Comparison of ENCODE assay signal across 1 cellular context in genomic region chr9:72213906-72214305, GRCh38.
A peak's percentile ranks its signal among the peaks of the same experiment; 100 is the strongest.
TF ChIP-seq lines count a peak whose summit lies in the region.

No MANE protein-coding gene starts in this region.

TF ChIP-seq in HepG2, 621 proteins besides CTCF, POLR2A, EP300 and RAD21 (continued from another document):
- TF ChIP-seq EED (CRISPR knock-in tag; IDR thresholded peaks at IDR 0.05), result no peak
- no peak for TF ChIP-seq ZNF574 (CRISPR knock-in tag; IDR thresholded peaks at IDR 0.05)
- TF ChIP-seq RELA (CRISPR knock-in tag; IDR thresholded peaks at IDR 0.05), result no peak
- no peak for TF ChIP-seq ZNF260 (CRISPR knock-in tag; IDR thresholded peaks at IDR 0.05; ENCODE audit: borderline replicate concordance, low read depth)
- TF ChIP-seq SOX13 (IDR thresholded peaks at IDR 0.05), result no peak
- TF ChIP-seq SOX13 (CRISPR knock-in tag; conservative IDR thresholded peaks at IDR 0.05 in 1 of 2, IDR thresholded peaks at IDR 0.05 in 1 of 2), result peak in 1 of 2 experiments; percentile 9; a peak in 1 of 4 replicates
- 0 out of 2 replicates have a peak, but pooled peaks have one; percentile 17 for TF ChIP-seq SAP130 (CRISPR knock-in tag; IDR thresholded peaks at IDR 0.05; ENCODE audit: low read depth)
- TF ChIP-seq, protein P1, sequence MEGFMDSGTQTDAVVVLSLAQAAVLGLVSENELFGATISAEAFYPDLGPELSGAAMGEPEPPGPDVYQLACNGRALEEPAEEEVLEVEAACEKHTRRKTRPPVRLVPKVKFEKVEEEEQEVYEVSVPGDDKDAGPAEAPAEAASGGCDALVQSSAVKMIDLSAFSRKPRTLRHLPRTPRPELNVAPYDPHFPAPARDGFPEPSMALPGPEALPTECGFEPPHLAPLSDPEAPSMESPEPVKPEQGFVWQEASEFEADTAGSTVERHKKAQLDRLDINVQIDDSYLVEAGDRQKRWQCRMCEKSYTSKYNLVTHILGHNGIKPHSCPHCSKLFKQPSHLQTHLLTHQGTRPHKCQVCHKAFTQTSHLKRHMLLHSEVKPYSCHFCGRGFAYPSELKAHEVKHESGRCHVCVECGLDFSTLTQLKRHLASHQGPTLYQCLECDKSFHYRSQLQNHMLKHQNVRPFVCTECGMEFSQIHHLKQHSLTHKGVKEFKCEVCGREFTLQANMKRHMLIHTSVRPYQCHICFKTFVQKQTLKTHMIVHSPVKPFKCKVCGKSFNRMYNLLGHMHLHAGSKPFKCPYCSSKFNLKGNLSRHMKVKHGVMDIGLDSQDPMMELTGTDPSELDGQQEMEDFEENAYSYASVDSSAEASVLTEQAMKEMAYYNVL (CRISPR knock-in tag; IDR thresholded peaks at IDR 0.05; ENCODE audit: borderline replicate concordance), result no peak
- no peak for TF ChIP-seq DMTF1 (CRISPR knock-in tag; IDR thresholded peaks at IDR 0.05)
- TF ChIP-seq, protein P2, sequence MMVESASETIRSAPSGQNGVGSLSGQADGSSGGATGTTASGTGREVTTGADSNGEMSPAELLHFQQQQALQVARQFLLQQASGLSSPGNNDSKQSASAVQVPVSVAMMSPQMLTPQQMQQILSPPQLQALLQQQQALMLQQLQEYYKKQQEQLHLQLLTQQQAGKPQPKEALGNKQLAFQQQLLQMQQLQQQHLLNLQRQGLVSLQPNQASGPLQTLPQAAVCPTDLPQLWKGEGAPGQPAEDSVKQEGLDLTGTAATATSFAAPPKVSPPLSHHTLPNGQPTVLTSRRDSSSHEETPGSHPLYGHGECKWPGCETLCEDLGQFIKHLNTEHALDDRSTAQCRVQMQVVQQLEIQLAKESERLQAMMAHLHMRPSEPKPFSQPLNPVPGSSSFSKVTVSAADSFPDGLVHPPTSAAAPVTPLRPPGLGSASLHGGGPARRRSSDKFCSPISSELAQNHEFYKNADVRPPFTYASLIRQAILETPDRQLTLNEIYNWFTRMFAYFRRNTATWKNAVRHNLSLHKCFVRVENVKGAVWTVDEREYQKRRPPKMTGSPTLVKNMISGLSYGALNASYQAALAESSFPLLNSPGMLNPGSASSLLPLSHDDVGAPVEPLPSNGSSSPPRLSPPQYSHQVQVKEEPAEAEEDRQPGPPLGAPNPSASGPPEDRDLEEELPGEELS (CRISPR knock-in tag; IDR thresholded peaks at IDR 0.05), result 0 out of 2 replicates have a peak, but pooled peaks have one; percentile 18
- no peak for TF ChIP-seq ZNF343 (CRISPR knock-in tag; IDR thresholded peaks at IDR 0.05)
- TF ChIP-seq TRIM22 (IDR thresholded peaks at IDR 0.05), result no peak
- TF ChIP-seq ZNF879 (CRISPR knock-in tag; IDR thresholded peaks at IDR 0.05), result no peak
- TF ChIP-seq, protein P3, sequence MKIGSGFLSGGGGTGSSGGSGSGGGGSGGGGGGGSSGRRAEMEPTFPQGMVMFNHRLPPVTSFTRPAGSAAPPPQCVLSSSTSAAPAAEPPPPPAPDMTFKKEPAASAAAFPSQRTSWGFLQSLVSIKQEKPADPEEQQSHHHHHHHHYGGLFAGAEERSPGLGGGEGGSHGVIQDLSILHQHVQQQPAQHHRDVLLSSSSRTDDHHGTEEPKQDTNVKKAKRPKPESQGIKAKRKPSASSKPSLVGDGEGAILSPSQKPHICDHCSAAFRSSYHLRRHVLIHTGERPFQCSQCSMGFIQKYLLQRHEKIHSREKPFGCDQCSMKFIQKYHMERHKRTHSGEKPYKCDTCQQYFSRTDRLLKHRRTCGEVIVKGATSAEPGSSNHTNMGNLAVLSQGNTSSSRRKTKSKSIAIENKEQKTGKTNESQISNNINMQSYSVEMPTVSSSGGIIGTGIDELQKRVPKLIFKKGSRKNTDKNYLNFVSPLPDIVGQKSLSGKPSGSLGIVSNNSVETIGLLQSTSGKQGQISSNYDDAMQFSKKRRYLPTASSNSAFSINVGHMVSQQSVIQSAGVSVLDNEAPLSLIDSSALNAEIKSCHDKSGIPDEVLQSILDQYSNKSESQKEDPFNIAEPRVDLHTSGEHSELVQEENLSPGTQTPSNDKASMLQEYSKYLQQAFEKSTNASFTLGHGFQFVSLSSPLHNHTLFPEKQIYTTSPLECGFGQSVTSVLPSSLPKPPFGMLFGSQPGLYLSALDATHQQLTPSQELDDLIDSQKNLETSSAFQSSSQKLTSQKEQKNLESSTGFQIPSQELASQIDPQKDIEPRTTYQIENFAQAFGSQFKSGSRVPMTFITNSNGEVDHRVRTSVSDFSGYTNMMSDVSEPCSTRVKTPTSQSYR (CRISPR knock-in tag; IDR thresholded peaks at IDR 0.05; ENCODE audit: borderline replicate concordance), result no peak
- no peak for TF ChIP-seq PCBP2 (optimal IDR thresholded peaks at IDR 0.05; ENCODE audit: low read depth, low read length, poor library complexity, severe bottlenecking)
- TF ChIP-seq MIER2 (CRISPR knock-in tag; IDR thresholded peaks at IDR 0.05), result no peak
- no peak for TF ChIP-seq WIZ (CRISPR knock-in tag; IDR thresholded peaks at IDR 0.05)
- no peak for TF ChIP-seq NR2F1 (CRISPR knock-in tag; IDR thresholded peaks at IDR 0.05)
- no peak for TF ChIP-seq ZNF746 (CRISPR knock-in tag; IDR thresholded peaks at IDR 0.05)
- no peak for TF ChIP-seq ZBTB37 (CRISPR knock-in tag; IDR thresholded peaks at IDR 0.05)
- TF ChIP-seq, protein P4, sequence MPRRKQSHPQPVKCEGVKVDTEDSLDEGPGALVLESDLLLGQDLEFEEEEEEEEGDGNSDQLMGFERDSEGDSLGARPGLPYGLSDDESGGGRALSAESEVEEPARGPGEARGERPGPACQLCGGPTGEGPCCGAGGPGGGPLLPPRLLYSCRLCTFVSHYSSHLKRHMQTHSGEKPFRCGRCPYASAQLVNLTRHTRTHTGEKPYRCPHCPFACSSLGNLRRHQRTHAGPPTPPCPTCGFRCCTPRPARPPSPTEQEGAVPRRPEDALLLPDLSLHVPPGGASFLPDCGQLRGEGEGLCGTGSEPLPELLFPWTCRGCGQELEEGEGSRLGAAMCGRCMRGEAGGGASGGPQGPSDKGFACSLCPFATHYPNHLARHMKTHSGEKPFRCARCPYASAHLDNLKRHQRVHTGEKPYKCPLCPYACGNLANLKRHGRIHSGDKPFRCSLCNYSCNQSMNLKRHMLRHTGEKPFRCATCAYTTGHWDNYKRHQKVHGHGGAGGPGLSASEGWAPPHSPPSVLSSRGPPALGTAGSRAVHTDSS (CRISPR knock-in tag; conservative IDR thresholded peaks at IDR 0.05), result no peak
- no peak for TF ChIP-seq ZNF629 (CRISPR knock-in tag; conservative IDR thresholded peaks at IDR 0.05)
- TF ChIP-seq, protein P5, sequence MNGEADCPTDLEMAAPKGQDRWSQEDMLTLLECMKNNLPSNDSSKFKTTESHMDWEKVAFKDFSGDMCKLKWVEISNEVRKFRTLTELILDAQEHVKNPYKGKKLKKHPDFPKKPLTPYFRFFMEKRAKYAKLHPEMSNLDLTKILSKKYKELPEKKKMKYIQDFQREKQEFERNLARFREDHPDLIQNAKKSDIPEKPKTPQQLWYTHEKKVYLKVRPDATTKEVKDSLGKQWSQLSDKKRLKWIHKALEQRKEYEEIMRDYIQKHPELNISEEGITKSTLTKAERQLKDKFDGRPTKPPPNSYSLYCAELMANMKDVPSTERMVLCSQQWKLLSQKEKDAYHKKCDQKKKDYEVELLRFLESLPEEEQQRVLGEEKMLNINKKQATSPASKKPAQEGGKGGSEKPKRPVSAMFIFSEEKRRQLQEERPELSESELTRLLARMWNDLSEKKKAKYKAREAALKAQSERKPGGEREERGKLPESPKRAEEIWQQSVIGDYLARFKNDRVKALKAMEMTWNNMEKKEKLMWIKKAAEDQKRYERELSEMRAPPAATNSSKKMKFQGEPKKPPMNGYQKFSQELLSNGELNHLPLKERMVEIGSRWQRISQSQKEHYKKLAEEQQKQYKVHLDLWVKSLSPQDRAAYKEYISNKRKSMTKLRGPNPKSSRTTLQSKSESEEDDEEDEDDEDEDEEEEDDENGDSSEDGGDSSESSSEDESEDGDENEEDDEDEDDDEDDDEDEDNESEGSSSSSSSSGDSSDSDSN (CRISPR knock-in tag; IDR thresholded peaks at IDR 0.05), result no peak
- no peak for TF ChIP-seq NFIC (IDR thresholded peaks at IDR 0.05; ENCODE audit: low read length)
- no peak for TF ChIP-seq BRD4 (CRISPR knock-in tag; IDR thresholded peaks at IDR 0.05)
- TF ChIP-seq MTA3 (CRISPR knock-in tag; IDR thresholded peaks at IDR 0.05), result no peak
- no peak for TF ChIP-seq CEBPB (IDR thresholded peaks at IDR 0.05; ENCODE audit: borderline replicate concordance, low read depth, low read length)
- no peak for TF ChIP-seq ZNF496 (CRISPR knock-in tag; IDR thresholded peaks at IDR 0.05; ENCODE audit: insufficient replicate concordance)
- no peak for TF ChIP-seq SUZ12 (IDR thresholded peaks at IDR 0.05; ENCODE audit: low read depth, low read length)
- TF ChIP-seq CEBPG (CRISPR knock-in tag; IDR thresholded peaks at IDR 0.05), result no peak
- no peak for TF ChIP-seq XBP1 (CRISPR knock-in tag; IDR thresholded peaks at IDR 0.05)
- TF ChIP-seq TFE3 (CRISPR knock-in tag; IDR thresholded peaks at IDR 0.05), result no peak
- TF ChIP-seq ZNF3 (CRISPR knock-in tag; IDR thresholded peaks at IDR 0.05), result no peak
- TF ChIP-seq ZNF773 (CRISPR knock-in tag; IDR thresholded peaks at IDR 0.05; ENCODE audit: borderline replicate concordance), result no peak
- TF ChIP-seq MED1 (CRISPR knock-in tag; IDR thresholded peaks at IDR 0.05), result peak; percentile 53
- no peak for TF ChIP-seq ZNF276 (CRISPR knock-in tag; IDR thresholded peaks at IDR 0.05; ENCODE audit: low read depth)
